11 cellular contexts compared by ENCODE assay signal in the genomic region with DNA sequence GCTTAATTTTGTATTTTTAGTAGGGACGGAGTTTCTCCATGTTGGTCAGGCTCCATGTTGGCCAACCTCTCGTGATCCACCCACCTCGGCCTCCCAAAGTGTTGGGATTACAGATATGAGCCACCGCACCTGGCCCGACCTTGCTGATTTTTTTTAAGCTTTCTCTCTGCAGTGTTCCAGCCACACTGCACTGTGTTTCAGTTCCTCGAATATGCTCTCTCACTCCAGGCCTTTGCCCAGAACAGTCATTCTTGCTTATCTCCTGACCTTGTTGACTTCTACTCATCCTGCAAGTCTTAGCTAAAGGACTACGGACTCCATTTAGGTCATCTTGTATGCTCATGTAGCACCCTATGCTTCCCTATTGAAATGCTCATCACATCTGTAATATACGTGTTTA. TPM values are rescaled to one million over a fixed set of nuclear protein-coding genes. Genes with fewer than 3 reads are reported as not detected.
DNase-seq lines count a peak whose midpoint lies in the region; ATAC-seq and TF ChIP-seq lines count a peak whose summit lies in the region.
"Had no signal": no experiment of that assay in that cellular context is flagged by ENCODE, and none has a peak within 500 bp of the region (broad histone marks: within the 10 kb centered on the region; RNA-seq: fewer than 3 reads in every experiment).

No MANE protein-coding gene starts in this region.

- no peaks in the 10 kb centered on the region for H3K9me3 ChIP-seq in CD4-positive, alpha-beta T cell (ENCODE audit: control insufficient read depth, low read length)

- POLR2A ChIA-PET in CD4-positive, alpha-beta T cell (lab: Charles Lee), result interaction anchor here (1.1 kb wide), 1 partner anchor 116 kb away, joined by 3 read pairs; no protein-coding TSS in a partner anchor
- POLR2A ChIA-PET in activated CD8-positive, alpha-beta T cell treated with anti-CD3 and anti-CD28 coated beads, Interleukin-2, amount 10 ng/mL, durations not matched to agents 7 days and 5 days (lab: Charles Lee), result no interaction called here

- no peaks in the 10 kb centered on the region for H3K27me3 Mint-ChIP-seq in CD4-positive, alpha-beta T cell
- H3K27me3 Mint-ChIP-seq in activated CD8-positive, alpha-beta T cell treated with anti-CD3 and anti-CD28 coated beads, Interleukin-2, amount 10 ng/mL, durations not matched to agents 7 days and 5 days (ENCODE audit: low read depth), result peaks cover 11% of the 10 kb centered on the region
- H3K27me3 Mint-ChIP-seq: activated T-cell treated with anti-CD3 and anti-CD28 coated beads, Interleukin-2, amount 50 U/mL, for 24 hours; effector memory CD8-positive, alpha-beta T cell had no signal

- H3K36me3 Mint-ChIP-seq in CD4-positive, alpha-beta T cell (ENCODE audit: low read depth), result peaks cover 75% of the 10 kb centered on the region
- peaks cover 40% of the 10 kb centered on the region for H3K36me3 Mint-ChIP-seq in activated CD8-positive, alpha-beta T cell treated with anti-CD3 and anti-CD28 coated beads, Interleukin-2, amount 10 ng/mL, durations not matched to agents 7 days and 5 days (ENCODE audit: low read depth)

- no peak for TF ChIP-seq CTCF in CD4-positive, alpha-beta T cell (IDR thresholded peaks at IDR 0.05)

- no peak overlapping the region for H3K27ac Mint-ChIP-seq in CD4-positive, alpha-beta T cell
- no peak overlapping the region for H3K27ac Mint-ChIP-seq in activated CD8-positive, alpha-beta T cell treated with anti-CD3 and anti-CD28 coated beads, Interleukin-2, amount 10 ng/mL, durations not matched to agents 7 days and 5 days
- H3K27ac Mint-ChIP-seq: activated T-cell treated with anti-CD3 and anti-CD28 coated beads, Interleukin-2, amount 50 U/mL, for 24 hours; effector memory CD8-positive, alpha-beta T cell had no signal

- H3K4me3 Mint-ChIP-seq in CD4-positive, alpha-beta T cell, result peak overlapping the region; percentile 65
- H3K4me3 Mint-ChIP-seq in activated CD8-positive, alpha-beta T cell treated with anti-CD3 and anti-CD28 coated beads, Interleukin-2, amount 10 ng/mL, durations not matched to agents 7 days and 5 days, result no peak overlapping the region

- H3K9me3 Mint-ChIP-seq in CD4-positive, alpha-beta T cell, result no peaks in the 10 kb centered on the region
- no peaks in the 10 kb centered on the region for H3K9me3 Mint-ChIP-seq in activated CD8-positive, alpha-beta T cell treated with anti-CD3 and anti-CD28 coated beads, Interleukin-2, amount 10 ng/mL, durations not matched to agents 7 days and 5 days (ENCODE audit: insufficient read depth)
- H3K9me3 Mint-ChIP-seq: activated T-cell treated with anti-CD3 and anti-CD28 coated beads, Interleukin-2, amount 50 U/mL, for 24 hours; effector memory CD8-positive, alpha-beta T cell had no signal

- no peaks in the 10 kb centered on the region for H3K27me3 ChIP-seq in CD4-positive, alpha-beta T cell (ENCODE audit: control insufficient read depth, insufficient read depth, low read length)

- no peak overlapping the region for H3K27ac ChIP-seq in CD4-positive, alpha-beta T cell (ENCODE audit: low read depth, low read length)

- H3K4me1 Mint-ChIP-seq in CD4-positive, alpha-beta T cell (ENCODE audit: low read depth), result peaks cover 78% of the 10 kb centered on the region
- H3K4me1 Mint-ChIP-seq in activated CD8-positive, alpha-beta T cell treated with anti-CD3 and anti-CD28 coated beads, Interleukin-2, amount 10 ng/mL, durations not matched to agents 7 days and 5 days (ENCODE audit: low read depth), result peaks cover 36% of the 10 kb centered on the region

- CTCF ChIA-PET in CD4-positive, alpha-beta T cell (lab: Charles Lee), result interaction anchor here (1.1 kb wide), 1 partner anchor 198 kb away, joined by 3 read pairs; no protein-coding TSS in a partner anchor
- CTCF ChIA-PET in activated CD8-positive, alpha-beta T cell treated with anti-CD3 and anti-CD28 coated beads, Interleukin-2, amount 10 ng/mL, durations not matched to agents 7 days and 5 days (lab: Charles Lee), result no interaction called here

- intact Hi-C loops in CD4-positive, alpha-beta T cell (cut with DNase I, micrococcal nuclease), result no loop called here

- ATAC-seq in CD4-positive, alpha-beta T cell (ENCODE audit: poor library complexity), result no peak
- ATAC-seq in GM19043 (IDR thresholded peaks at IDR 0.05; ENCODE audit: low read depth, unreplicated experiment) (peak; percentile 39), HG02884 (IDR thresholded peaks at IDR 0.05; ENCODE audit: unreplicated experiment) (peak; percentile 41)
- ATAC-seq in activated CD8-positive, alpha-beta T cell treated with anti-CD3 and anti-CD28 coated beads, Interleukin-2, amount 10 ng/mL, durations not matched to agents 7 days and 5 days, result no peak
- ATAC-seq: effector memory CD8-positive, alpha-beta T cell had no signal

- no peak for DNase-seq in CD4-positive, alpha-beta T cell
- DNase-seq in RPMI8226, result peak; percentile 8
- DNase-seq in NCI-H82 treated with DMSO at 0.1 percent for 48 hours (lab: John Stamatoyannopoulos, UW; ENCODE audit: unreplicated experiment), result no peak
- DNase-seq in kidney tubule cell (ENCODE audit: low spot score), result no peak
- no peak for DNase-seq in activated CD8-positive, alpha-beta T cell treated with anti-CD3 and anti-CD28 coated beads, Interleukin-2, amount 10 ng/mL, durations not matched to agents 7 days and 5 days
- DNase-seq in globus pallidus (ENCODE audit: low spot score), result no peak
- DNase-seq: activated T-cell treated with anti-CD3 and anti-CD28 coated beads, Interleukin-2, amount 50 U/mL, for 24 hours; effector memory CD8-positive, alpha-beta T cell; NCI-H1048 had no signal

RNA-seq across cellular contexts. Expression of a gene that starts 3.3 kb away (rescaled TPM):
- total RNA-seq in CD4-positive, alpha-beta T cell, result 1 to 10 TPM; 3.3 to 4.7 TPM
- 10 to 100 TPM; 21.7 to 22.6 TPM for total RNA-seq in activated CD8-positive, alpha-beta T cell treated with anti-CD3 and anti-CD28 coated beads, Interleukin-2, amount 10 ng/mL, durations not matched to agents 7 days and 5 days

Comparison
In these comparisons a context has a peak if more than half of its experiments do, and no peak if none do; other contexts are left out.
1. ATAC-seq: peak in GM19043 (single experiment) and HG02884 (single experiment); none in CD4-positive, alpha-beta T cell (single experiment) and activated CD8-positive, alpha-beta T cell treated with anti-CD3 and anti-CD28 coated beads, Interleukin-2, amount 10 ng/mL, durations not matched to agents 7 days and 5 days (single experiment).